In the genomic region with DNA sequence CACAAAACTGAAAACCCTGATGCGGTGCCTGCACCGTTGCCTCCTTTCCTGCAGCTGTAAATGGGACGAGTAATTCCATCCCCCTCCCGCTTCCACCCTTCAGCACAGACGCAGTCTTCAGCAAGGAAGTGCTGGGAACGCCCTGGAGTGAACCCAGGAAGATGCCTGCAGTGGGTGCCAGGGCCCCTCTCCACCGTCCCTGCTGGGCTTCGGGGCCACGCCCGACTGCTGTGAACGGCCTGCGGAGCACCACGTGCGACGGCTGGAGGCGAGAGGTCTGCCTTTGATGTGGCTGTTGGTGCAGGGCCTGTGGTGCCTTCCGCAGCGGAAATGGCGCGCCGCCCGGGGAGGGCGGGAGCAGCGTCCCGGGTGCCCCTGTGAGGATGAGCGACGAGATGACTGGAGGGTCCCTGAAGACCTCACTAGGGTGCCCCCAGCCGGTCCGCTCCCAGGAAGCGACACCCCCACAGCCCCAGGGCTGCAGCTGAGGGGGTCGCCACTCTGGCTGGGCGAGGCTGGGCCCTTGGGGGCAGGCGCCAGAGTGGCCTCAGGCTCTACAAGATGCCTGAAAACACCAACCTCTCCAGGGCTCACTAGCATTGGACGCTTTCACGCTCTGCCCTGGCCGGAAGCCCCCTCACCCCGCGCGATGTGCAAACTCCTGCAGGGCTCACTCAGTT, we compare ENCODE assay signal across 8 cellular contexts. TPM values are rescaled to one million over a fixed set of nuclear protein-coding genes. Genes with fewer than 3 reads are reported as not detected.
DNase-seq lines count a peak whose midpoint lies in the region; ATAC-seq and TF ChIP-seq lines count a peak whose summit lies in the region.

No MANE protein-coding gene starts in this region.

- peak overlapping the region; percentile 68 for H3K4me2 ChIP-seq in SK-N-SH

- TF ChIP-seq RAD21 in SK-N-SH (IDR thresholded peaks at IDR 0.05; ENCODE audit: low read length) = no peak

- no peaks in the 10 kb centered on the region for H3K9me2 ChIP-seq in SK-N-SH

- H2AFZ ChIP-seq in SK-N-SH (ENCODE audit: low read depth) = no peak overlapping the region

- peak; percentile 72 for DNase-seq in DMS53 treated with DMSO at 0.1 percent for 48 hours (lab: John Stamatoyannopoulos, UW; ENCODE audit: unreplicated experiment)
- peak; percentile 64 for DNase-seq in KG1 (lab: John Stamatoyannopoulos, UW)
- DNase-seq in SK-N-SH = peak; percentile 82
- DNase-seq in heart left ventricle = peak; percentile 74 to 90 (median 85)
- no peak for DNase-seq in retinal pigment epithelial cell (ENCODE audit: low read depth)
- DNase-seq in middle frontal gyrus (ENCODE audit: extremely low spot score, low spot score) = no peak

- H3K4me1 Mint-ChIP-seq in activated naive CD4-positive, alpha-beta T cell treated with anti-CD3 and anti-CD28 coated beads, Interleukin-2, amount 50 U/mL, for 24 hours = peaks cover 35% of the 10 kb centered on the region

- H3K27me3 ChIP-seq in SK-N-SH (ENCODE audit: insufficient read depth) (no peaks in the 10 kb centered on the region), heart left ventricle (peaks cover 0 to 17% (median 0%) of the 10 kb centered on the region in 9 donors)

- peaks cover 4% of the 10 kb centered on the region; the same call in 1 of the 2 replicates for H3K79me2 ChIP-seq in SK-N-SH (ENCODE audit: insufficient read depth)

- H3K9me3 ChIP-seq in SK-N-SH (no peaks in the 10 kb centered on the region), heart left ventricle (no peaks in the 10 kb centered on the region)

- H3K9me3 Mint-ChIP-seq in activated naive CD4-positive, alpha-beta T cell treated with anti-CD3 and anti-CD28 coated beads, Interleukin-2, amount 50 U/mL, for 24 hours = no peaks in the 10 kb centered on the region

- TF ChIP-seq CTCF in SK-N-SH (IDR thresholded peaks at IDR 0.05) (no peak), heart left ventricle (IDR thresholded peaks at IDR 0.05) (no peak), retinal pigment epithelial cell (conservative IDR thresholded peaks at IDR 0.05; ENCODE audit: low read depth, low read length) (no peak)

- H3K9ac ChIP-seq in SK-N-SH = peak overlapping the region; percentile 17; the same call in 1 of the 2 replicates

- H3K4me3 ChIP-seq in SK-N-SH (ENCODE audit: low read depth in 2 of 2, low read length in 1 of 2) (peak overlapping the region; percentile 38 to 40; a peak in 3 of 4 replicates), heart left ventricle (peak overlapping the region in 11 of 12 donors; percentile 14 to 56 (median 44)), retinal pigment epithelial cell (ENCODE audit: low read length) (peak overlapping the region; percentile 49)

- H3K27me3 Mint-ChIP-seq in activated naive CD4-positive, alpha-beta T cell treated with anti-CD3 and anti-CD28 coated beads, Interleukin-2, amount 50 U/mL, for 24 hours = peaks cover 12% of the 10 kb centered on the region

- H3K36me3 Mint-ChIP-seq in activated naive CD4-positive, alpha-beta T cell treated with anti-CD3 and anti-CD28 coated beads, Interleukin-2, amount 50 U/mL, for 24 hours = no peaks in the 10 kb centered on the region

- TF ChIP-seq EP300 in SK-N-SH (IDR thresholded peaks at IDR 0.05; ENCODE audit: borderline replicate concordance in 1 of 2, low read depth in 1 of 2, low read length in 1 of 2) = no peak

- POLR2A ChIA-PET in SK-N-SH (lab: Yijun Ruan, JAX) = interaction anchor here (2.0 kb wide), 1 partner anchor 10 kb away, joined by 9 read pairs; no protein-coding TSS in a partner anchor

- no peak overlapping the region for H3K27ac Mint-ChIP-seq in activated naive CD4-positive, alpha-beta T cell treated with anti-CD3 and anti-CD28 coated beads, Interleukin-2, amount 50 U/mL, for 24 hours

- intact Hi-C loops in heart left ventricle (cut with DNase I) = loop anchor here in 2 of 10 donors (5.0 kb wide), 1 partner anchor 46 kb away; a partner anchor contains a TSS

- no peaks in the 10 kb centered on the region for H4K20me1 ChIP-seq in SK-N-SH (ENCODE audit: insufficient read depth)

- TF ChIP-seq POLR2A in heart left ventricle (IDR thresholded peaks at IDR 0.05) = peak in 1 of 2 donors; percentile 39

- H3K4me1 ChIP-seq in SK-N-SH (ENCODE audit: control insufficient read depth in 1 of 2, insufficient read depth in 2 of 2, low read depth in 1 of 2, low read length in 1 of 2) (peaks cover 12 to 41% of the 10 kb centered on the region in 2 experiments; a peak in 3 of 4 replicates), heart left ventricle (peaks cover 4 to 48% (median 33%) of the 10 kb centered on the region in 12 donors)

- H3K4me3 Mint-ChIP-seq in activated naive CD4-positive, alpha-beta T cell treated with anti-CD3 and anti-CD28 coated beads, Interleukin-2, amount 50 U/mL, for 24 hours = peak overlapping the region; percentile 61

- ATAC-seq in GM21717 (IDR thresholded peaks at IDR 0.05; ENCODE audit: unreplicated experiment) (peak; percentile 60), heart left ventricle (peak in 3 of 4 donors; percentile 34 to 61 (median 52))

- H3K27ac ChIP-seq in SK-N-SH (ENCODE audit: low read depth in 2 of 2, low read length in 1 of 2) (peak overlapping the region; percentile 38 to 87), heart left ventricle (peak overlapping the region in 8 of 12 donors; percentile 8 to 64 (median 50))

- CTCF ChIA-PET in SK-N-SH (lab: Yijun Ruan, JAX) = interaction anchor here (0.6 to 2.0 kb wide), 10 partner anchors 8 to 226 kb away, joined by 3 to 16 read pairs (median 3); a partner anchor contains a TSS

- peaks cover 0 to 2% of the 10 kb centered on the region in 2 experiments for H3K36me3 ChIP-seq in SK-N-SH (replicated peaks in 1 of 2; ENCODE audit: control insufficient read depth in 1 of 2, insufficient read depth in 2 of 2, low read length in 1 of 2)
- peaks cover 0 to 4% (median 0%) of the 10 kb centered on the region in 9 donors for H3K36me3 ChIP-seq in heart left ventricle

- WGBS in SK-N-SH (ENCODE audit: low lambda C conversion rate) = 53% methylated on average over 15 of the region's 39 CpGs
- 0 to 1% (median 0%) methylated on average over 10 to 39 of the region's 39 CpGs for WGBS in heart left ventricle, 4 donors

- peaks cover 27% of the 10 kb centered on the region for H3F3A ChIP-seq in SK-N-SH (replicated peaks; ENCODE audit: insufficient read depth)

TF ChIP-seq in SK-N-SH, 30 proteins besides CTCF, POLR2A, EP300 and RAD21 (continues in another document):
- TF ChIP-seq GABPA (IDR thresholded peaks at IDR 0.05; ENCODE audit: low read depth) (no peak), RXRA (IDR thresholded peaks at IDR 0.05; ENCODE audit: borderline replicate concordance, low read depth) (no peak), ELF1 (IDR thresholded peaks at IDR 0.05) (no peak; the same call in 1 of the 2 replicates), TAF1 (IDR thresholded peaks at IDR 0.05; ENCODE audit: borderline replicate concordance, low read depth, low read length) (0 out of 2 replicates have a peak, but pooled peaks have one; percentile 27), JUND (IDR thresholded peaks at IDR 0.05) (no peak), CHD2 (IDR thresholded peaks at IDR 0.05; ENCODE audit: low read length, partially characterized antibody) (peak; percentile 39), FOSL2 (IDR thresholded peaks at IDR 0.05; ENCODE audit: borderline replicate concordance, low read depth) (no peak), POLR2AphosphoS5 (IDR thresholded peaks at IDR 0.05; ENCODE audit: low read depth, low read length) (no peak), EZH2phosphoT487 (IDR thresholded peaks at IDR 0.05; ENCODE audit: borderline replicate concordance, low read depth) (no peak), MEF2A (IDR thresholded peaks at IDR 0.05; ENCODE audit: borderline replicate concordance, low read depth) (no peak)

RNA-seq across cellular contexts. Expression of a gene that starts 0.7 kb away (rescaled TPM):
- polyA plus RNA-seq in SK-N-SH (2012; rRNA removed) (11.1 and 12.7 TPM in 2 replicates), heart left ventricle (1 to 10 TPM; 1.4 to 1.6 TPM)
- 2.7 and 4.6 TPM in 2 replicates for polyA plus RNA-seq in SK-N-SH (2012; cell fraction: cytosol; rRNA removed)
- polyA plus RNA-seq in SK-N-SH (2012; cell fraction: nucleus; rRNA removed) = 35.2 and 44.1 TPM in 2 replicates
- 1 to 10 TPM in 6 of 9 donors, under 1 TPM in 3; 0.42 to 2.1 (median 1.3) TPM for total RNA-seq in heart left ventricle

RNA-seq across cellular contexts. Expression of a gene that starts 5.2 kb away (rescaled TPM):
- polyA plus RNA-seq in SK-N-SH (2012; rRNA removed) (375 and 428 TPM in 2 replicates), heart left ventricle (1 to 10 TPM in 1 of 2 donors, under 1 TPM in 1; 0.19 to 9.1 TPM)
- polyA plus RNA-seq in SK-N-SH (2012; cell fraction: cytosol; rRNA removed) = 199 and 310 TPM in 2 replicates
- polyA plus RNA-seq in SK-N-SH (2012; cell fraction: nucleus; rRNA removed) = 384 TPM in 2 replicates
- 10 to 100 TPM in 2 of 9 donors, 1 to 10 TPM in 7; 1.2 to 18.1 (median 4.1) TPM for total RNA-seq in heart left ventricle

RNA-seq across cellular contexts. Expression of a gene that starts 30.6 kb away (rescaled TPM):
- 112 and 119 TPM in 2 replicates for polyA plus RNA-seq in SK-N-SH (2012; rRNA removed)
- polyA plus RNA-seq in SK-N-SH (2012; cell fraction: cytosol; rRNA removed) = 64.2 and 86.4 TPM in 2 replicates
- 254 and 369 TPM in 2 replicates for polyA plus RNA-seq in SK-N-SH (2012; cell fraction: nucleus; rRNA removed)
- total RNA-seq in heart left ventricle = 10 to 100 TPM; 29.0 to 89.3 (median 36.1) TPM
- 10 to 100 TPM; 57.1 to 68.8 TPM for polyA plus RNA-seq in heart left ventricle

RNA-seq across cellular contexts. Expression of a gene that starts 44.5 kb away (rescaled TPM):
- polyA plus RNA-seq in SK-N-SH (2012; rRNA removed) = 162 and 208 TPM in 2 replicates
- 85.4 and 106 TPM in 2 replicates for polyA plus RNA-seq in SK-N-SH (2012; cell fraction: cytosol; rRNA removed)
- 673 and 1,102 TPM in 2 replicates for polyA plus RNA-seq in SK-N-SH (2012; cell fraction: nucleus; rRNA removed)
- 100 to 1,000 TPM in 5 of 9 donors, 10 to 100 TPM in 4; 75.8 to 115 (median 101) TPM for total RNA-seq in heart left ventricle
- 10 to 100 TPM; 52.5 to 96.4 TPM for polyA plus RNA-seq in heart left ventricle

Comparison
In these comparisons a context has a peak if more than half of its experiments do, and no peak if none do; other contexts are left out.
1. DNase-seq: peak in DMS53 treated with DMSO at 0.1 percent for 48 hours (single experiment), KG1 (single experiment), SK-N-SH (single experiment) and heart left ventricle (5 of 5); none in retinal pigment epithelial cell (single experiment) and middle frontal gyrus (single experiment).
2. RNA of a gene that starts 5.2 kb away (polyA plus RNA-seq): 199 to 428 TPM in SK-N-SH; 0.19 to 9.1 TPM in heart left ventricle; every median in the first group is over 10 times any median in the second.
3. Peak in every context shown above with its lines, with median percentiles within 50 percentile points of each other: H3K4me3 ChIP-seq.